15 cellular contexts compared by ENCODE assay signal in genomic region chr3:66856555-66856954, GRCh38.
A peak's percentile ranks its signal among the peaks of the same experiment; 100 is the strongest.
DNase-seq lines count a peak whose midpoint lies in the region; ATAC-seq and TF ChIP-seq lines count a peak whose summit lies in the region.
"Had no signal": no experiment of that assay in that cellular context is flagged by ENCODE, and none has a peak within 500 bp of the region (broad histone marks: within the 10 kb centered on the region; RNA-seq: fewer than 3 reads in every experiment).

No MANE protein-coding gene starts in this region.

- H4K20me1 ChIP-seq in MM.1S (ENCODE audit: insufficient read depth, low read length): no peaks in the 10 kb centered on the region
- no peaks in the 10 kb centered on the region for H4K20me1 ChIP-seq in hepatocyte (ENCODE audit: insufficient read depth, poor library complexity, severe bottlenecking)

- intact Hi-C loops in adrenal gland (cut with DNase I): no loop called here

- H2BK120ac ChIP-seq in mesendoderm (ENCODE audit: low read depth, low read length): no peak overlapping the region

- no peak overlapping the region for H3K4me3 ChIP-seq in MM.1S (ENCODE audit: low read length)
- H3K4me3 ChIP-seq in hepatocyte: no peak overlapping the region
- H3K4me3 ChIP-seq in mesendoderm (ENCODE audit: low read length): no peak overlapping the region
- H3K4me3 ChIP-seq in adrenal gland: no peak overlapping the region

- no peak overlapping the region for H2BK5ac ChIP-seq in mesendoderm (ENCODE audit: low read length)

- no peaks in the 10 kb centered on the region for H3K9me2 ChIP-seq in MM.1S (replicated peaks; ENCODE audit: insufficient read depth, low read length)
- no peaks in the 10 kb centered on the region for H3K9me2 ChIP-seq in hepatocyte (replicated peaks; ENCODE audit: insufficient read depth)

- WGBS in hepatocyte (ENCODE audit: low lambda C conversion rate, missing lambda C conversion rate): 81% methylated on average over 7 of the region's 7 CpGs
- no CpG with 5 or more reads among the region's 7 CpGs for WGBS in mesendoderm (ENCODE audit: extremely low coverage, insufficient coverage, low lambda C conversion rate)
- WGBS in adrenal gland, 4 donors: 77 to 81% (median 79%) methylated on average over 7 of the region's 7 CpGs

- H3K9me3 ChIP-seq in MM.1S (replicated peaks; ENCODE audit: insufficient read depth, low read length) (no peaks in the 10 kb centered on the region), hepatocyte (ENCODE audit: low read depth) (no peaks in the 10 kb centered on the region), adrenal gland (replicated peaks in 1 of 3) (no peaks in the 10 kb centered on the region)

- no peak overlapping the region for H3K23ac ChIP-seq in mesendoderm (ENCODE audit: low read length)

- H3K4ac ChIP-seq in mesendoderm (ENCODE audit: low read depth, low read length): no peak overlapping the region

- no peak overlapping the region for H3K18ac ChIP-seq in mesendoderm (ENCODE audit: low read length)

- H3K36me3 ChIP-seq in MM.1S (replicated peaks; ENCODE audit: insufficient read depth, low read length): no peaks in the 10 kb centered on the region
- no peaks in the 10 kb centered on the region for H3K36me3 ChIP-seq in hepatocyte (replicated peaks; ENCODE audit: insufficient read depth, low read depth)
- no peaks in the 10 kb centered on the region for H3K36me3 ChIP-seq in mesendoderm (ENCODE audit: control insufficient read depth, insufficient read depth, low read length)
- no peaks in the 10 kb centered on the region for H3K36me3 ChIP-seq in adrenal gland (replicated peaks in 1 of 2)

- ATAC-seq in HG02943 (IDR thresholded peaks at IDR 0.05; ENCODE audit: low read depth, unreplicated experiment): peak; percentile 80
- ATAC-seq: HCT116, Right ventricle myocardium inferior had no signal

- H3K56ac ChIP-seq in mesendoderm (ENCODE audit: low read length): no peak overlapping the region

- H2AK5ac ChIP-seq in mesendoderm (ENCODE audit: low read length): no peak overlapping the region

- H3K4me1 ChIP-seq in MM.1S (ENCODE audit: low read length) (peaks cover 7% of the 10 kb centered on the region; the same call in 1 of the 2 replicates), hepatocyte (ENCODE audit: insufficient read depth) (no peaks in the 10 kb centered on the region), mesendoderm (ENCODE audit: control insufficient read depth, low read depth, low read length) (peaks cover 2% of the 10 kb centered on the region), adrenal gland (replicated peaks in 1 of 2) (no peaks in the 10 kb centered on the region)

- H2BK15ac ChIP-seq in mesendoderm (replicated peaks; ENCODE audit: low read depth): no peak overlapping the region

- H3K79me1 ChIP-seq in mesendoderm (ENCODE audit: low read length): no peaks in the 10 kb centered on the region

- no peak for TF ChIP-seq POLR2A in adrenal gland (IDR thresholded peaks at IDR 0.05)

- H3K9ac ChIP-seq in MM.1S (ENCODE audit: low read length) (no peak overlapping the region), mesendoderm (ENCODE audit: low read length) (no peak overlapping the region)

- H3K79me2 ChIP-seq in MM.1S (ENCODE audit: low read length) (no peaks in the 10 kb centered on the region), hepatocyte (no peaks in the 10 kb centered on the region), mesendoderm (ENCODE audit: control insufficient read depth, insufficient read depth, low read length) (no peaks in the 10 kb centered on the region)

- H3K4me2 ChIP-seq in MM.1S (ENCODE audit: low read depth, low read length) (peak overlapping the region; percentile 28; the same call in 1 of the 2 replicates), hepatocyte (no peak overlapping the region), mesendoderm (ENCODE audit: low read length) (no peak overlapping the region)

- TF ChIP-seq CTCF in MM.1S (IDR thresholded peaks at IDR 0.05; ENCODE audit: low read length): no peak
- no peak for TF ChIP-seq CTCF in hepatocyte (IDR thresholded peaks at IDR 0.05; ENCODE audit: poor library complexity)
- TF ChIP-seq CTCF in adrenal gland (IDR thresholded peaks at IDR 0.05): no peak

- H2AFZ ChIP-seq in MM.1S (ENCODE audit: low read length): no peak overlapping the region
- no peak overlapping the region for H2AFZ ChIP-seq in hepatocyte

- no peaks in the 10 kb centered on the region for H3F3A ChIP-seq in MM.1S (ENCODE audit: insufficient read depth, low read length)

- no peaks in the 10 kb centered on the region for H3K27me3 ChIP-seq in MM.1S (replicated peaks; ENCODE audit: insufficient read depth, low read length)
- no peaks in the 10 kb centered on the region for H3K27me3 ChIP-seq in hepatocyte
- H3K27me3 ChIP-seq in mesendoderm (ENCODE audit: insufficient read depth, low read length, poor library complexity): no peaks in the 10 kb centered on the region
- H3K27me3 ChIP-seq in adrenal gland: no peaks in the 10 kb centered on the region

- no peak overlapping the region for H4K8ac ChIP-seq in mesendoderm (ENCODE audit: low read depth, low read length)

- no peak overlapping the region for H4K5ac ChIP-seq in mesendoderm (ENCODE audit: low read length)

- peak; percentile 16 for DNase-seq in SKM-1 treated with dmso at 0.1 percent for 144 hours (lab: John Stamatoyannopoulos, UW; ENCODE audit: unreplicated experiment)
- DNase-seq in SKM-1 (lab: John Stamatoyannopoulos, UW; ENCODE audit: unreplicated experiment): no peak
- peak; percentile 76 for DNase-seq in MM.1S
- DNase-seq in hepatocyte (ENCODE audit: low spot score): no peak
- DNase-seq in mesendoderm: no peak
- DNase-seq in adrenal gland: no peak
- no peak for DNase-seq in UCSD-AML1 (lab: John Stamatoyannopoulos, UW; ENCODE audit: unreplicated experiment)
- DNase-seq: 8988T; EL; NCI-H1105 treated with DMSO at 0.1 percent for 48 hours; stimulated activated CD4-positive, alpha-beta T cell treated with anti-CD3 and anti-CD28 coated beads, Interleukin-2, amount 100 ng/mL, for 48 hours; trophoblast cell had no signal

- H3K27ac ChIP-seq in MM.1S (ENCODE audit: low read length) (peak overlapping the region; percentile 58; the same call in 1 of the 2 replicates), hepatocyte (no peak overlapping the region), mesendoderm (ENCODE audit: low read depth, low read length) (no peak overlapping the region), adrenal gland (no peak overlapping the region)

Comparison
In these comparisons a context has a peak if more than half of its experiments do, and no peak if none do; other contexts are left out.
1. DNase-seq: peak in SKM-1 treated with dmso at 0.1 percent for 144 hours (single experiment) and MM.1S (single experiment); none in SKM-1 (single experiment), hepatocyte (single experiment), mesendoderm (single experiment), adrenal gland (0 of 7) and UCSD-AML1 (single experiment).